32 cellular contexts compared by ENCODE assay signal in genomic region chr11:65065898-65066297, GRCh38. TPM values are rescaled to one million over a fixed set of nuclear protein-coding genes. Genes with fewer than 3 reads are reported as not detected.
"Had no signal": no experiment of that assay in that cellular context is flagged by ENCODE, and none has a peak within 500 bp of the region (broad histone marks: within the 10 kb centered on the region; RNA-seq: fewer than 3 reads in every experiment).

No MANE protein-coding gene starts in this region.

- H3K4me1 Mint-ChIP-seq: activated naive CD8-positive, alpha-beta T cell treated with anti-CD3 and anti-CD28 coated beads for 36 hours; brain had no signal

- H3K27me3 Mint-ChIP-seq: type B pancreatic cell had no signal

- H3K27ac Mint-ChIP-seq: activated naive CD4-positive, alpha-beta T cell treated with anti-CD3 and anti-CD28 coated beads for 36 hours; activated naive CD8-positive, alpha-beta T cell treated with anti-CD3 and anti-CD28 coated beads for 36 hours; brain; endodermal cell; natural killer cell treated with Interleukin-12 subunit alpha and Interleukin-12 subunit beta and Interleukin-15 and Interleukin-18, amount 100 ng/mL, for 72 hours; type B pancreatic cell had no signal

- H3K4me1 ChIP-seq: adrenal gland, ascending aorta, left ventricle myocardium inferior, testis, uterus had no signal

- H3K9me3 ChIP-seq: adrenal gland, ascending aorta, left ventricle myocardium inferior, mucosa of descending colon, testis, uterus had no signal

- DNase-seq: activated CD4-positive, alpha-beta T cell treated with anti-CD3 and anti-CD28 coated beads for 48 hours; activated CD4-positive, alpha-beta T cell treated with anti-CD3 and anti-CD28 coated beads, Interleukin-2, amount 50 U/mL, for 48 hours; activated CD8-positive, alpha-beta memory T cell treated with anti-CD3 and anti-CD28 coated beads for 24 hours; activated effector memory CD4-positive, alpha-beta T cell treated with anti-CD3 and anti-CD28 coated beads, Interleukin-2, amount 50 U/mL, for 16 hours; activated naive CD4-positive, alpha-beta T cell treated with anti-CD3 and anti-CD28 coated beads for 36 hours; activated naive CD8-positive, alpha-beta T cell treated with anti-CD3 and anti-CD28 coated beads for 36 hours; adrenal gland; caudate nucleus; cortex of kidney; endodermal cell; foreskin fibroblast; head of caudate nucleus; hypothalamus; left ventricle myocardium inferior; mucosa of descending colon; stimulated activated CD4-positive, alpha-beta T cell treated with anti-CD3 and anti-CD28 coated beads, Interleukin-12 subunit alpha, Interleukin-12 subunit beta, amount 100 ng/mL, for 4 hours; stimulated activated CD4-positive, alpha-beta T cell treated with anti-CD3 and anti-CD28 coated beads, Interleukin-4, amount 100 ng/mL, for 1 hour; stimulated activated naive CD8-positive, alpha-beta T cell treated with anti-CD3 and anti-CD28 coated beads, Interleukin-15, Interleukin-2, amounts not matched to agents 100 U/mL and 50 U/mL, for 24 hours; testis; uterus had no signal

- H3K27me3 ChIP-seq: adrenal gland, ascending aorta, testis, uterus had no signal

- H3K27ac ChIP-seq: adrenal gland, ascending aorta, left ventricle myocardium inferior, skin epidermis, testis, uterus had no signal

- H3K4me3 Mint-ChIP-seq: activated naive CD4-positive, alpha-beta T cell treated with anti-CD3 and anti-CD28 coated beads for 36 hours; activated naive CD8-positive, alpha-beta T cell treated with anti-CD3 and anti-CD28 coated beads for 36 hours; brain; endodermal cell; natural killer cell treated with Interleukin-12 subunit alpha and Interleukin-12 subunit beta and Interleukin-15 and Interleukin-18, amount 100 ng/mL, for 72 hours; type B pancreatic cell had no signal

- H3K4me3 ChIP-seq: adrenal gland, ascending aorta, left ventricle myocardium inferior, lung, mucosa of descending colon, skin epidermis, testis, uterus had no signal

- H3K36me3 ChIP-seq: adrenal gland, ascending aorta, left ventricle myocardium inferior, uterus had no signal

- H3K36me3 Mint-ChIP-seq: activated naive CD8-positive, alpha-beta T cell treated with anti-CD3 and anti-CD28 coated beads for 36 hours; brain; natural killer cell treated with Interleukin-12 subunit alpha and Interleukin-12 subunit beta and Interleukin-15 and Interleukin-18, amount 100 ng/mL, for 72 hours; type B pancreatic cell had no signal

- ATAC-seq: activated CD4-positive, CD25-positive, alpha-beta regulatory T cell treated with anti-CD3 and anti-CD28 coated beads, Interleukin-2, amount 50 U/mL, for 24 hours; esophagus mucosa; mucosa of descending colon; natural killer cell treated with Interleukin-12 subunit alpha and Interleukin-12 subunit beta and Interleukin-15 and Interleukin-18, amount 100 ng/mL, for 72 hours; sciatic nerve; stimulated activated naive CD8-positive, alpha-beta T cell treated with anti-CD3 and anti-CD28 coated beads, Interleukin-15, Interleukin-2, amounts not matched to agents 100 U/mL and 50 U/mL, for 24 hours had no signal

- H3K9me3 Mint-ChIP-seq: activated naive CD4-positive, alpha-beta T cell treated with anti-CD3 and anti-CD28 coated beads for 36 hours; activated naive CD8-positive, alpha-beta T cell treated with anti-CD3 and anti-CD28 coated beads for 36 hours; brain; endodermal cell; natural killer cell treated with Interleukin-12 subunit alpha and Interleukin-12 subunit beta and Interleukin-15 and Interleukin-18, amount 100 ng/mL, for 72 hours; type B pancreatic cell had no signal

RNA-seq across cellular contexts. Expression of gene NAALADL1, which starts 7.5 kb away (rescaled TPM):
- total RNA-seq: chondrocyte, myocyte, osteocyte had no signal

RNA-seq across cellular contexts. Expression of gene CDCA5, which starts 17.9 kb away (rescaled TPM):
- total RNA-seq: ascending aorta had no signal
